In the genomic region with DNA sequence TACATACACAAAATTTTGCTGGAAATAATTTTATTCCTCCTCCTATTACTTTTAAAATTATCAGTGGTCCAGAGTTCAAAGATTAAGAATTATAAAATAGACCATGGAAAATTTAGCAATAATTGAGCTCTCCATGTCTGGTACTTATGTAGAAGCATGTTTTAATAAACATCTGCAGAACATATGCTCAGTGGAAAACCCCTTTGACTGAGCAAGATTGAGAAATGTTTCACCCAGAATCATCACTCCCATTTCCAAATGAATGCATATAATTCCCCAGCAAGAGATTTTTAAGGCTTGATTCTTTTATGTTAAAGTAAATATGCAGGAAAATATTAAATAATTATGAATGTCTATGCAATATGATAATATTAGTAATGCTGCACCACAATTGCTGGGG, we compare ENCODE assay signal across 13 cellular contexts.
"Had no signal": no experiment of that assay in that cellular context is flagged by ENCODE, and none has a peak within 500 bp of the region (broad histone marks: within the 10 kb centered on the region; RNA-seq: fewer than 3 reads in every experiment).

No MANE protein-coding gene starts in this region.

- H3K9me3 ChIP-seq: adrenal gland, neutrophil, uterus had no signal

- H3K4me3 Mint-ChIP-seq: activated CD4-positive, alpha-beta T cell treated with anti-CD3 and anti-CD28 coated beads, Interleukin-2, amount 10 ng/mL, durations not matched to agents 7 days and 5 days; activated naive CD4-positive, alpha-beta T cell treated with anti-CD3 and anti-CD28 coated beads, Interleukin-2, amount 10 ng/mL, durations not matched to agents 7 days and 5 days; naive thymus-derived CD4-positive, alpha-beta T cell; WTC11 had no signal

- ATAC-seq: naive thymus-derived CD4-positive, alpha-beta T cell; WTC11 had no signal

- H3K4me3 ChIP-seq: adrenal gland, coronary artery, lung, skin epidermis, uterus had no signal

- DNase-seq: activated CD4-positive, alpha-beta T cell treated with anti-CD3 and anti-CD28 coated beads, Interleukin-2, amount 10 ng/mL, durations not matched to agents 7 days and 5 days; activated naive CD4-positive, alpha-beta T cell treated with anti-CD3 and anti-CD28 coated beads, Interleukin-2, amount 10 ng/mL, durations not matched to agents 7 days and 5 days; adrenal gland; effector CD4-positive, alpha-beta T cell; hypothalamus; naive thymus-derived CD4-positive, alpha-beta T cell; uterus had no signal

- H3K36me3 Mint-ChIP-seq: activated naive CD4-positive, alpha-beta T cell treated with anti-CD3 and anti-CD28 coated beads, Interleukin-2, amount 10 ng/mL, durations not matched to agents 7 days and 5 days; naive thymus-derived CD4-positive, alpha-beta T cell; WTC11 had no signal

- H3K9me3 Mint-ChIP-seq: activated CD4-positive, alpha-beta T cell treated with anti-CD3 and anti-CD28 coated beads, Interleukin-2, amount 10 ng/mL, durations not matched to agents 7 days and 5 days; activated naive CD4-positive, alpha-beta T cell treated with anti-CD3 and anti-CD28 coated beads, Interleukin-2, amount 10 ng/mL, durations not matched to agents 7 days and 5 days; activated T-helper 2 cell treated with anti-CD3 and anti-CD28 coated beads, Interferon-gamma antibody, Interleukin-2, Interleukin-4, amounts not matched to agents 10 μg/mL and 5 μg/mL and 100 μg/mL, durations not matched to agents 14 hours and 24 hours and 36 hours; naive thymus-derived CD4-positive, alpha-beta T cell had no signal

- H3K4me1 ChIP-seq: adrenal gland, uterus had no signal

- H3K27me3 ChIP-seq: adrenal gland, neutrophil, uterus had no signal

- H3K27ac Mint-ChIP-seq: activated CD4-positive, alpha-beta T cell treated with anti-CD3 and anti-CD28 coated beads, Interleukin-2, amount 10 ng/mL, durations not matched to agents 7 days and 5 days; activated naive CD4-positive, alpha-beta T cell treated with anti-CD3 and anti-CD28 coated beads, Interleukin-2, amount 10 ng/mL, durations not matched to agents 7 days and 5 days; activated T-helper 2 cell treated with anti-CD3 and anti-CD28 coated beads, Interferon-gamma antibody, Interleukin-2, Interleukin-4, amounts not matched to agents 10 μg/mL and 5 μg/mL and 100 μg/mL, durations not matched to agents 14 hours and 24 hours and 36 hours; naive thymus-derived CD4-positive, alpha-beta T cell; WTC11 had no signal

- H3K36me3 ChIP-seq: adrenal gland, neutrophil, uterus had no signal

- H3K27ac ChIP-seq: adrenal gland, coronary artery, neutrophil, uterus had no signal
